In genomic region chr6:24888967-24889366, GRCh38 we compare ENCODE assay signal across 12 cellular contexts. TPM values are rescaled to one million over a fixed set of nuclear protein-coding genes. Genes with fewer than 3 reads are reported as not detected.
DNase-seq lines count a peak whose midpoint lies in the region; ATAC-seq and TF ChIP-seq lines count a peak whose summit lies in the region.
"Had no signal": no experiment of that assay in that cellular context is flagged by ENCODE, and none has a peak within 500 bp of the region (broad histone marks: within the 10 kb centered on the region; RNA-seq: fewer than 3 reads in every experiment).

No MANE protein-coding gene starts in this region.

- H3K4me3 Mint-ChIP-seq in activated CD4-positive, alpha-beta memory T cell treated with anti-CD3 and anti-CD28 coated beads for 36 hours, result no peak overlapping the region
- H3K4me3 Mint-ChIP-seq in activated CD4-positive, alpha-beta memory T cell treated with anti-CD3 and anti-CD28 coated beads, Interleukin-2, amount 10 ng/mL, durations not matched to agents 7 days and 5 days, result no peak overlapping the region
- H3K4me3 Mint-ChIP-seq in activated naive CD8-positive, alpha-beta T cell, result peak overlapping the region; percentile 47
- no peak overlapping the region for H3K4me3 Mint-ChIP-seq in HFFc6

- H3K27ac Mint-ChIP-seq in activated CD4-positive, alpha-beta memory T cell treated with anti-CD3 and anti-CD28 coated beads for 36 hours, result peak overlapping the region; percentile 77
- no peak overlapping the region for H3K27ac Mint-ChIP-seq in activated CD4-positive, alpha-beta memory T cell treated with anti-CD3 and anti-CD28 coated beads, Interleukin-2, amount 10 ng/mL, durations not matched to agents 7 days and 5 days
- H3K27ac Mint-ChIP-seq in activated naive CD8-positive, alpha-beta T cell, result peak overlapping the region; percentile 70
- H3K27ac Mint-ChIP-seq in HFFc6, result no peak overlapping the region

- peaks cover 84% of the 10 kb centered on the region for H3K4me1 Mint-ChIP-seq in activated CD4-positive, alpha-beta memory T cell treated with anti-CD3 and anti-CD28 coated beads for 36 hours (ENCODE audit: low read depth)
- peaks cover 67% of the 10 kb centered on the region for H3K4me1 Mint-ChIP-seq in activated CD4-positive, alpha-beta memory T cell treated with anti-CD3 and anti-CD28 coated beads, Interleukin-2, amount 10 ng/mL, durations not matched to agents 7 days and 5 days
- H3K4me1 Mint-ChIP-seq in activated naive CD8-positive, alpha-beta T cell (ENCODE audit: low read depth), result peaks cover 86% of the 10 kb centered on the region
- H3K4me1 Mint-ChIP-seq in HFFc6 (ENCODE audit: low read depth), result peaks cover 22% of the 10 kb centered on the region

- no peak for ATAC-seq in GM18909 (IDR thresholded peaks at IDR 0.05; ENCODE audit: poor library complexity, unreplicated experiment)
- ATAC-seq: left ventricle myocardium superior had no signal

- TF ChIP-seq CTCF in HFFc6 (IDR thresholded peaks at IDR 0.05), result no peak

- H3K9me3 Mint-ChIP-seq in activated CD4-positive, alpha-beta memory T cell treated with anti-CD3 and anti-CD28 coated beads for 36 hours, result no peaks in the 10 kb centered on the region
- no peaks in the 10 kb centered on the region for H3K9me3 Mint-ChIP-seq in activated CD4-positive, alpha-beta memory T cell treated with anti-CD3 and anti-CD28 coated beads, Interleukin-2, amount 10 ng/mL, durations not matched to agents 7 days and 5 days
- H3K9me3 Mint-ChIP-seq in activated naive CD8-positive, alpha-beta T cell (ENCODE audit: low read depth), result no peaks in the 10 kb centered on the region
- H3K9me3 Mint-ChIP-seq in HFFc6, result no peaks in the 10 kb centered on the region

- H3K27me3 Mint-ChIP-seq in activated CD4-positive, alpha-beta memory T cell treated with anti-CD3 and anti-CD28 coated beads for 36 hours, result no peaks in the 10 kb centered on the region
- H3K27me3 Mint-ChIP-seq in activated CD4-positive, alpha-beta memory T cell treated with anti-CD3 and anti-CD28 coated beads, Interleukin-2, amount 10 ng/mL, durations not matched to agents 7 days and 5 days, result no peaks in the 10 kb centered on the region
- no peaks in the 10 kb centered on the region for H3K27me3 Mint-ChIP-seq in activated naive CD8-positive, alpha-beta T cell
- H3K27me3 Mint-ChIP-seq in HFFc6 (ENCODE audit: insufficient read depth), result peaks cover 2% of the 10 kb centered on the region; the same call in 1 of the 2 replicates

- POLR2A ChIA-PET in activated CD4-positive, alpha-beta memory T cell treated with anti-CD3 and anti-CD28 coated beads for 36 hours (lab: Charles Lee), result interaction anchor here (1.1 to 2.4 kb wide), 2 partner anchors 10 to 25 kb away, joined by 3 to 13 read pairs; no protein-coding TSS in a partner anchor
- POLR2A ChIA-PET in activated CD4-positive, alpha-beta memory T cell treated with anti-CD3 and anti-CD28 coated beads, Interleukin-2, amount 10 ng/mL, durations not matched to agents 7 days and 5 days (lab: Charles Lee), result interaction anchor here (1.3 to 2.4 kb wide), 4 partner anchors 8 to 63 kb away, joined by 3 to 21 read pairs (median 3); no protein-coding TSS in a partner anchor

- intact Hi-C loops in activated CD4-positive, alpha-beta memory T cell treated with anti-CD3 and anti-CD28 coated beads for 36 hours (cut with micrococcal nuclease), result no loop called here

- no peak for DNase-seq in activated CD4-positive, alpha-beta memory T cell treated with anti-CD3 and anti-CD28 coated beads for 36 hours
- no peak for DNase-seq in activated CD4-positive, alpha-beta memory T cell treated with anti-CD3 and anti-CD28 coated beads, Interleukin-2, amount 10 ng/mL, durations not matched to agents 7 days and 5 days
- peak; percentile 52 for DNase-seq in NAMALWA (ENCODE audit: low spot score)
- DNase-seq in retina, result peak; percentile 25
- DNase-seq in HFFc6, result no peak
- no peak for DNase-seq in SW 1271 (lab: John Stamatoyannopoulos, UW)
- DNase-seq: anterior cingulate cortex, left ventricle myocardium superior, substantia nigra had no signal

- H3K36me3 Mint-ChIP-seq in activated CD4-positive, alpha-beta memory T cell treated with anti-CD3 and anti-CD28 coated beads for 36 hours, result peaks cover 7% of the 10 kb centered on the region
- peaks cover 62% of the 10 kb centered on the region for H3K36me3 Mint-ChIP-seq in activated CD4-positive, alpha-beta memory T cell treated with anti-CD3 and anti-CD28 coated beads, Interleukin-2, amount 10 ng/mL, durations not matched to agents 7 days and 5 days (ENCODE audit: low read depth)
- H3K36me3 Mint-ChIP-seq in activated naive CD8-positive, alpha-beta T cell, result peaks cover 15% of the 10 kb centered on the region
- peaks cover 6% of the 10 kb centered on the region for H3K36me3 Mint-ChIP-seq in HFFc6 (ENCODE audit: low read depth)

- CTCF ChIA-PET in activated CD4-positive, alpha-beta memory T cell treated with anti-CD3 and anti-CD28 coated beads for 36 hours (lab: Charles Lee), result interaction anchor here (0.7 to 3.5 kb wide), 10 partner anchors 10 to 182 kb away, joined by 3 to 38 read pairs (median 8); partner anchors contain the start of gene RIPOR2
- CTCF ChIA-PET in activated CD4-positive, alpha-beta memory T cell treated with anti-CD3 and anti-CD28 coated beads, Interleukin-2, amount 10 ng/mL, durations not matched to agents 7 days and 5 days (lab: Charles Lee), result interaction anchor here (0.7 to 3.1 kb wide), 3 partner anchors 20 to 102 kb away, joined by 3 to 14 read pairs (median 13); no protein-coding TSS in a partner anchor

RNA-seq across cellular contexts. Expression of gene RIPOR2, which starts 46.8 kb away (rescaled TPM):
- total RNA-seq in activated CD4-positive, alpha-beta memory T cell treated with anti-CD3 and anti-CD28 coated beads for 36 hours, result 10 to 100 TPM; 64.5 to 68.7 TPM
- 100 to 1,000 TPM; 234 to 240 TPM for total RNA-seq in activated CD4-positive, alpha-beta memory T cell treated with anti-CD3 and anti-CD28 coated beads, Interleukin-2, amount 10 ng/mL, durations not matched to agents 7 days and 5 days
- total RNA-seq in HFFc6 (2021; fragmentation: NEBNext Ultra II Directional; extraction: Animal tissue kit (Norgen Biotek cat#: 25700)), result 10 to 100 TPM in 4 of 6 experiments, 1 to 10 TPM in 2; 9.1 to 20.7 (median 10.2) TPM
- total RNA-seq: pulmonary artery endothelial cell had no signal

Comparison
In these comparisons a context has a peak if more than half of its experiments do, and no peak if none do; other contexts are left out.
1. H3K27ac Mint-ChIP-seq: peak in activated CD4-positive, alpha-beta memory T cell treated with anti-CD3 and anti-CD28 coated beads for 36 hours (single experiment) and activated naive CD8-positive, alpha-beta T cell (single experiment); none in activated CD4-positive, alpha-beta memory T cell treated with anti-CD3 and anti-CD28 coated beads, Interleukin-2, amount 10 ng/mL, durations not matched to agents 7 days and 5 days (single experiment) and HFFc6 (single experiment).
2. DNase-seq: peak in NAMALWA (single experiment) and retina (single experiment); none in activated CD4-positive, alpha-beta memory T cell treated with anti-CD3 and anti-CD28 coated beads for 36 hours (single experiment), activated CD4-positive, alpha-beta memory T cell treated with anti-CD3 and anti-CD28 coated beads, Interleukin-2, amount 10 ng/mL, durations not matched to agents 7 days and 5 days (single experiment), HFFc6 (single experiment) and SW 1271 (0 of 2).